ENCODE assay signal across 11 cellular contexts in genomic region chr9:129954868-129955550, GRCh38.
DNase-seq lines count a peak whose midpoint lies in the region; ATAC-seq and TF ChIP-seq lines count a peak whose summit lies in the region.
"Had no signal": no experiment of that assay in that cellular context is flagged by ENCODE, and none has a peak within 500 bp of the region (broad histone marks: within the 10 kb centered on the region; RNA-seq: fewer than 3 reads in every experiment).

No MANE protein-coding gene starts in this region.

- no peaks in the 10 kb centered on the region for H4K20me1 ChIP-seq in BLaER1 treated with 17β-estradiol and CSF1 and Interleukin-3, amounts not matched to agents 10 nM and 100 nM
- no peaks in the 10 kb centered on the region for H4K20me1 ChIP-seq in MM.1S (ENCODE audit: insufficient read depth, low read length)

- no peaks in the 10 kb centered on the region for H3K27me3 Mint-ChIP-seq in activated naive CD8-positive, alpha-beta T cell treated with anti-CD3 and anti-CD28 coated beads, Interleukin-2, amount 50 U/mL, for 24 hours
- no peaks in the 10 kb centered on the region for H3K27me3 Mint-ChIP-seq in nephron progenitor cell (ENCODE audit: low read depth, poor library complexity)

- H3K4me1 Mint-ChIP-seq in activated naive CD8-positive, alpha-beta T cell treated with anti-CD3 and anti-CD28 coated beads, Interleukin-2, amount 50 U/mL, for 24 hours: peaks cover 60% of the 10 kb centered on the region
- H3K4me1 Mint-ChIP-seq in nephron progenitor cell: no peaks in the 10 kb centered on the region

- H3K36me3 ChIP-seq in BLaER1 treated with 17β-estradiol and CSF1 and Interleukin-3, amounts not matched to agents 10 nM and 100 nM: peaks cover 6 to 79% (median 12%) of the 10 kb centered on the region in 11 experiments; a peak in 16 of 22 replicates
- H3K36me3 ChIP-seq in MM.1S (replicated peaks; ENCODE audit: insufficient read depth, low read length) (no peaks in the 10 kb centered on the region), right lobe of liver (peaks cover 0 to 8% (median 1%) of the 10 kb centered on the region in 4 donors), esophagus squamous epithelium (peaks cover 0 to 56% (median 4%) of the 10 kb centered on the region in 3 donors)

- no peak for ATAC-seq in activated naive CD8-positive, alpha-beta T cell treated with anti-CD3 and anti-CD28 coated beads, Interleukin-2, amount 50 U/mL, for 24 hours
- peak; percentile 52 to 76 (median 64) for ATAC-seq in right lobe of liver

- no peaks in the 10 kb centered on the region for H3F3A ChIP-seq in MM.1S (ENCODE audit: insufficient read depth, low read length)

- TF ChIP-seq CTCF in MM.1S (IDR thresholded peaks at IDR 0.05; ENCODE audit: low read length) (no peak), right lobe of liver (IDR thresholded peaks at IDR 0.05) (no peak), nephron progenitor cell (IDR thresholded peaks at IDR 0.05) (no peak), esophagus squamous epithelium (IDR thresholded peaks at IDR 0.05) (no peak)

- no peaks in the 10 kb centered on the region for H3K9me3 Mint-ChIP-seq in activated naive CD8-positive, alpha-beta T cell treated with anti-CD3 and anti-CD28 coated beads, Interleukin-2, amount 50 U/mL, for 24 hours
- H3K9me3 Mint-ChIP-seq in nephron progenitor cell: no peaks in the 10 kb centered on the region

- H3K27ac ChIP-seq in BLaER1 treated with 17β-estradiol and CSF1 and Interleukin-3, amounts not matched to agents 10 nM and 100 nM: peak overlapping the region; percentile 18 to 82 (median 64); a peak in 20 of 22 replicates
- H3K27ac ChIP-seq in MM.1S (ENCODE audit: low read length) (no peak overlapping the region), right lobe of liver (peak overlapping the region in 1 of 3 donors; percentile 29), esophagus squamous epithelium (peak overlapping the region in 2 of 4 donors; percentile 31 to 50)
- H3K27ac ChIP-seq: pancreas had no signal

- TF ChIP-seq POLR2A in right lobe of liver (IDR thresholded peaks at IDR 0.05) (no peak), esophagus squamous epithelium (IDR thresholded peaks at IDR 0.05) (no peak)

- H3K9ac ChIP-seq in BLaER1 treated with 17β-estradiol and CSF1 and Interleukin-3, amounts not matched to agents 10 nM and 100 nM: peak overlapping the region in 6 of 11 experiments; percentile 22 to 60 (median 50); a peak in 8 of 22 replicates
- H3K9ac ChIP-seq in MM.1S (ENCODE audit: low read length): no peak overlapping the region

- H3K27me3 ChIP-seq in BLaER1 treated with 17β-estradiol and CSF1 and Interleukin-3, amounts not matched to agents 10 nM and 100 nM: no peaks in the 10 kb centered on the region
- H3K27me3 ChIP-seq in MM.1S (replicated peaks; ENCODE audit: insufficient read depth, low read length): no peaks in the 10 kb centered on the region
- no peaks in the 10 kb centered on the region for H3K27me3 ChIP-seq in right lobe of liver
- no peaks in the 10 kb centered on the region for H3K27me3 ChIP-seq in esophagus squamous epithelium
- H3K27me3 ChIP-seq: pancreas had no signal

- peak overlapping the region in 1 of 10 experiments; percentile 17; a peak in 1 of 20 replicates for H3K4me3 ChIP-seq in BLaER1 treated with 17β-estradiol and CSF1 and Interleukin-3, amounts not matched to agents 10 nM and 100 nM
- H3K4me3 ChIP-seq in MM.1S (ENCODE audit: low read length) (no peak overlapping the region), right lobe of liver (no peak overlapping the region), esophagus squamous epithelium (no peak overlapping the region)
- H3K4me3 ChIP-seq: pancreas had no signal

- no peaks in the 10 kb centered on the region for H3K9me2 ChIP-seq in MM.1S (replicated peaks; ENCODE audit: insufficient read depth, low read length)

- H3K27ac Mint-ChIP-seq in activated naive CD8-positive, alpha-beta T cell treated with anti-CD3 and anti-CD28 coated beads, Interleukin-2, amount 50 U/mL, for 24 hours: peak overlapping the region; percentile 88
- H3K27ac Mint-ChIP-seq in nephron progenitor cell: no peak overlapping the region

- H3K79me2 ChIP-seq in MM.1S (ENCODE audit: low read length): no peaks in the 10 kb centered on the region

- H3K9me3 ChIP-seq in BLaER1 treated with 17β-estradiol and CSF1 and Interleukin-3, amounts not matched to agents 10 nM and 100 nM (replicated peaks in 1 of 11): peaks cover 0 to 8% (median 0%) of the 10 kb centered on the region in 11 experiments; a peak in 1 of 22 replicates
- H3K9me3 ChIP-seq in MM.1S (replicated peaks; ENCODE audit: insufficient read depth, low read length) (no peaks in the 10 kb centered on the region), right lobe of liver (no peaks in the 10 kb centered on the region), esophagus squamous epithelium (no peaks in the 10 kb centered on the region)
- H3K9me3 ChIP-seq: pancreas had no signal

- H3K4me1 ChIP-seq in BLaER1 treated with 17β-estradiol and CSF1 and Interleukin-3, amounts not matched to agents 10 nM and 100 nM: peaks cover 0 to 65% (median 22%) of the 10 kb centered on the region in 10 experiments; a peak in 18 of 20 replicates
- H3K4me1 ChIP-seq in MM.1S (ENCODE audit: low read length) (peaks cover 8% of the 10 kb centered on the region), right lobe of liver (peaks cover 0 to 10% (median 0%) of the 10 kb centered on the region in 4 donors), esophagus squamous epithelium (peaks cover 0 to 8% (median 3%) of the 10 kb centered on the region in 3 donors)

- peak overlapping the region; percentile 45 for H3K4me3 Mint-ChIP-seq in activated naive CD8-positive, alpha-beta T cell treated with anti-CD3 and anti-CD28 coated beads, Interleukin-2, amount 50 U/mL, for 24 hours
- H3K4me3 Mint-ChIP-seq in nephron progenitor cell: no peak overlapping the region

- peaks cover 61% of the 10 kb centered on the region for H3K36me3 Mint-ChIP-seq in activated naive CD8-positive, alpha-beta T cell treated with anti-CD3 and anti-CD28 coated beads, Interleukin-2, amount 50 U/mL, for 24 hours (ENCODE audit: low read depth)
- H3K36me3 Mint-ChIP-seq in nephron progenitor cell (ENCODE audit: low read depth): peaks cover 47% of the 10 kb centered on the region

- intact Hi-C loops in right lobe of liver (cut with DNase I) (no loop called here), esophagus squamous epithelium (cut with DNase I) (no loop called here)

- DNase-seq in MM.1S (peak; percentile 29), right lobe of liver (no peak), GM19240 (ENCODE audit: insufficient read length, low spot score) (no peak), EL (no peak), nephron progenitor cell (no peak), esophagus squamous epithelium (lab: John Stamatoyannopoulos, UW) (no peak)
- DNase-seq in activated naive CD8-positive, alpha-beta T cell treated with anti-CD3 and anti-CD28 coated beads, Interleukin-2, amount 50 U/mL, for 24 hours: no peak
- DNase-seq: activated effector memory CD4-positive, alpha-beta T cell treated with anti-CD3 and anti-CD28 coated beads, Interleukin-2, amount 50 U/mL, for 16 hours; DMS153; pancreas had no signal

- 54% methylated on average over 4 of the region's 6 CpGs for WGBS in right lobe of liver (ENCODE audit: insufficient coverage, low coverage, low lambda C conversion rate, missing lambda C conversion rate)
- WGBS in esophagus squamous epithelium, 2 donors: 72 to 74% methylated on average over 6 of the region's 6 CpGs

- peak overlapping the region in 10 of 11 experiments; percentile 33 to 82 (median 70); a peak in 19 of 22 replicates for H3K4me2 ChIP-seq in BLaER1 treated with 17β-estradiol and CSF1 and Interleukin-3, amounts not matched to agents 10 nM and 100 nM
- H3K4me2 ChIP-seq in MM.1S (ENCODE audit: low read depth, low read length): peak overlapping the region; percentile 24; the same call in 1 of the 2 replicates

- no peak overlapping the region for H2AFZ ChIP-seq in MM.1S (ENCODE audit: low read length)
